8 cellular contexts compared by ENCODE assay signal in the genomic region with DNA sequence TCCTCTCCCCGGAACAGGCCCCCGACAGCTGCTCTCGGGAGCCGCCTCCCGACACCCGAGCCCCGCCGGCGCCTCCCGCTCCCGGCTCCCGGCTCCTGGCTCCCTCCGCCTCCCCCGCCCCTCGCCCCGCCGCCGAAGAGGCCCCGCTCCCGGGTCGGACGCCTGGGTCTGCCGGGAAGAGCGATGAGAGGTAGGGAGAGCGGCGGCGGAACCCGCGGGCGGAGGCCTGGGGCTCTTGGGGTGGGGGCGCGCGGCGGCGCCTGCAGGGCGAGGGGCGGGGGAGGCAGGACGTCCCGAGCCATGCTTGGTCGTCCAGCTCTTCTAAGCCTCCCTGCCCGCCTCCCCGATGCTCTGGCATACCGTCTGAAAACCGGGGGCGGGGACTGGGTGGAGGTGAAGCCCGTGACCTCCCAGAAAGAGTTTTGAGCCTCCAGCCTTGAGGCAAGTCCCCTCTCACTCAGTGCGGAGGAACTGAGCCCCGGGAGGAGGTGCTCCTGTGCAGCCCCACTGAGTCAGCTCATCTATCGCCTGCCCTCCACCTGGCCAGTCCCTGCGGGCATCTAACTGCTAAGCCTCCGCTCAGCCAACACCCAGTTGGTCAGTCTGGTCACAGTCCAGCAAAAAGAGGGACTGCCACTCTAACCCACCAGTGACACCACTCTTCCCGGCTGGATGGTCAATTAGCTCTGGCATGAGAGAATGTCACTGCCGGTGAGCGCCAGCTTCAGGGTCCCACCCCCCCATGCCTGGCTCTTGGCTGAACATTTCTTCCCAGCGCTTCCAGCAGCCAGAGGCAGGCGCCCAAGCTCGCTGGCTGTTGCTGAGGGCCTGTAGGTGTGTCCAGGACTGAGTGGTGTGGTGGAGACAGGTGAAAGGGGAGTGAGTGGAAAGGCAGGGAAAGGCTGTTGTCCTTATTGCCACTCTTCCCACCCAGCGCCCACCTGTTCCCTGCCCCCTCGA. TPM values are rescaled to one million over a fixed set of nuclear protein-coding genes. Genes with fewer than 3 reads are reported as not detected.
DNase-seq lines count a peak whose midpoint lies in the region; ATAC-seq and TF ChIP-seq lines count a peak whose summit lies in the region.

No MANE protein-coding gene starts in this region.

- peak overlapping the region; percentile 68 for H3K4me3 ChIP-seq in fibroblast of pulmonary artery (replicated peaks; ENCODE audit: low read depth, low read length)
- H3K4me3 ChIP-seq in upper lobe of right lung: peak overlapping the region; percentile 69

- peaks cover 72% of the 10 kb centered on the region for H3K4me1 Mint-ChIP-seq in nephron

- peaks cover 26% of the 10 kb centered on the region for H3K4me1 ChIP-seq in upper lobe of right lung

- peak; percentile 32 for ATAC-seq in upper lobe of right lung
- ATAC-seq in HG03469 (IDR thresholded peaks at IDR 0.05; ENCODE audit: unreplicated experiment): no peak

- H3K27ac ChIP-seq in upper lobe of right lung: peak overlapping the region; percentile 78

- no peak for TF ChIP-seq CTCF in GM10266 (IDR thresholded peaks at IDR 0.05; ENCODE audit: control insufficient read depth, insufficient read depth, low read depth, missing control alignments)
- no peak for TF ChIP-seq CTCF in fibroblast of pulmonary artery (IDR thresholded peaks at IDR 0.05; ENCODE audit: low read length, missing control alignments)
- TF ChIP-seq CTCF in nephron (IDR thresholded peaks at IDR 0.05; ENCODE audit: unreplicated experiment in 3 of 3): no peak
- TF ChIP-seq CTCF in upper lobe of right lung (IDR thresholded peaks at IDR 0.05): no peak

- H3K36me3 Mint-ChIP-seq in nephron (ENCODE audit: low read depth): peaks cover 16% of the 10 kb centered on the region

- H3K27ac Mint-ChIP-seq in nephron: peak overlapping the region; percentile 95 to 99 (median 97)

- H3K27me3 ChIP-seq in upper lobe of right lung: no peaks in the 10 kb centered on the region

- no peaks in the 10 kb centered on the region for H3K27me3 Mint-ChIP-seq in nephron (ENCODE audit: low read depth)

- H3K4me3 Mint-ChIP-seq in nephron: peak overlapping the region; percentile 92 to 95 (median 95)

- H3K9me3 Mint-ChIP-seq in nephron: no peaks in the 10 kb centered on the region

- H3K9me3 ChIP-seq in upper lobe of right lung: no peaks in the 10 kb centered on the region

- intact Hi-C loops in upper lobe of right lung (cut with DNase I): no loop called here

- peaks cover 5% of the 10 kb centered on the region for H3K36me3 ChIP-seq in upper lobe of right lung

- DNase-seq in GM10266 (ENCODE audit: extremely low spot score) (peak; percentile 83), NCI-H2029 (lab: John Stamatoyannopoulos, UW) (peak; percentile 44), fibroblast of pulmonary artery (ENCODE audit: low read depth) (peak; percentile 49), upper lobe of right lung (peak; percentile 74), HuH-7 (ENCODE audit: low spot score) (no peak)
- peak; percentile 55 to 66 for DNase-seq in activated T-cell treated with anti-CD3 and anti-CD28 coated beads, Interleukin-2, amount 50 U/mL, for 48 hours

RNA-seq across cellular contexts. Expression of gene DDR1, which starts 0.5 kb away (rescaled TPM):
- total RNA-seq in upper lobe of right lung: 102 TPM

RNA-seq across cellular contexts. Expression of gene GTF2H4, which starts 23.2 kb away (rescaled TPM):
- 44.6 TPM for total RNA-seq in upper lobe of right lung

RNA-seq across cellular contexts. Expression of gene VARS2, which starts 29.2 kb away (rescaled TPM):
- total RNA-seq in upper lobe of right lung: 28.7 TPM

RNA-seq across cellular contexts. Expression of gene SFTA2, which starts 47.2 kb away (rescaled TPM):
- 369 TPM for total RNA-seq in upper lobe of right lung

RNA-seq across cellular contexts. Expression of gene MUCL3, which starts 56.0 kb away (rescaled TPM):
- 4.6 TPM for total RNA-seq in upper lobe of right lung
